9 cellular contexts compared by ENCODE assay signal in genomic region chr9:128723866-128724743, GRCh38.
DNase-seq lines count a peak whose midpoint lies in the region; ATAC-seq, FAIRE-seq and TF ChIP-seq lines count a peak whose summit lies in the region.
"Had no signal": no experiment of that assay in that cellular context is flagged by ENCODE, and none has a peak within 500 bp of the region (broad histone marks: within the 10 kb centered on the region; RNA-seq: fewer than 3 reads in every experiment).

Gene ZDHHC12 (minus strand): TSS chr9:128724127. CDS start chr9:128724093, 34 bp downstream.

- DNase-seq in AG09309 (ENCODE audit: low read depth): peak; percentile 38
- peak; percentile 92 to 94 for DNase-seq in NCI-H446 (lab: John Stamatoyannopoulos, UW)
- DNase-seq in activated CD4-positive, CD25-positive, alpha-beta regulatory T cell treated with anti-CD3 and anti-CD28 coated beads, Interleukin-2, amount 50 U/mL, for 16 hours (ENCODE audit: low read depth, low spot score): peak; percentile 98
- DNase-seq in central memory CD8-positive, alpha-beta T cell (ENCODE audit: low spot score in 2 of 2): peak; percentile 94 to 98
- peak; percentile 99 for DNase-seq in stimulated activated CD4-positive, alpha-beta T cell treated with anti-CD3 and anti-CD28 coated beads, Interleukin-12 subunit alpha, Interleukin-12 subunit beta, amount 100 ng/mL, for 4 hours

- peak within 1 kb of the TSS; percentile 86 for H3K4me3 Mint-ChIP-seq in central memory CD8-positive, alpha-beta T cell

- no peak for TF ChIP-seq CTCF in AG09309 (IDR thresholded peaks at IDR 0.05; ENCODE audit: control insufficient read depth, insufficient read depth, low read depth, low read length, missing control alignments)

- no peaks in the 10 kb centered on the region for H3K27me3 Mint-ChIP-seq in central memory CD8-positive, alpha-beta T cell

- H3K27ac Mint-ChIP-seq in central memory CD8-positive, alpha-beta T cell (ENCODE audit: low read depth): peak within 1 kb of the TSS; percentile 93

- H3K4me1 Mint-ChIP-seq in central memory CD8-positive, alpha-beta T cell: peaks cover 31% of the 10 kb centered on the region

- peak within 1 kb of the TSS; percentile 83 for H3K4me3 ChIP-seq in AG09309 (ENCODE audit: control insufficient read depth, low read depth, low read length)

- H3K36me3 Mint-ChIP-seq in central memory CD8-positive, alpha-beta T cell (ENCODE audit: insufficient read depth): peaks cover 17% of the 10 kb centered on the region

- peak; percentile 64 for FAIRE-seq in islet of Langerhans (lab: Jason Lieb, UNC)
- FAIRE-seq: colon had no signal

- ATAC-seq in GM19025 (IDR thresholded peaks at IDR 0.05; ENCODE audit: low read depth, unreplicated experiment) (peak; percentile 96), HG03342 (IDR thresholded peaks at IDR 0.05; ENCODE audit: unreplicated experiment) (peak; percentile 95)
- ATAC-seq in central memory CD8-positive, alpha-beta T cell (replicated peaks; ENCODE audit: extremely low read depth, poor library complexity, severe bottlenecking): peak; percentile 98

- H3K9me3 Mint-ChIP-seq in central memory CD8-positive, alpha-beta T cell: no peaks in the 10 kb centered on the region

Comparison
In these comparisons a context has a peak if more than half of its experiments do, and no peak if none do; other contexts are left out.
1. Peak in every context shown above with its lines: DNase-seq, ATAC-seq and H3K4me3 ChIP-seq.
2. DNase-seq: peak in every context shown above with its lines; median percentile 99 in stimulated activated CD4-positive, alpha-beta T cell treated with anti-CD3 and anti-CD28 coated beads, Interleukin-12 subunit alpha, Interleukin-12 subunit beta, amount 100 ng/mL, for 4 hours; 98 in activated CD4-positive, CD25-positive, alpha-beta regulatory T cell treated with anti-CD3 and anti-CD28 coated beads, Interleukin-2, amount 50 U/mL, for 16 hours; 96 in central memory CD8-positive, alpha-beta T cell; 93 in NCI-H446; 38 in AG09309.